Comparison of ENCODE assay signal across 1 cellular context in the genomic region with DNA sequence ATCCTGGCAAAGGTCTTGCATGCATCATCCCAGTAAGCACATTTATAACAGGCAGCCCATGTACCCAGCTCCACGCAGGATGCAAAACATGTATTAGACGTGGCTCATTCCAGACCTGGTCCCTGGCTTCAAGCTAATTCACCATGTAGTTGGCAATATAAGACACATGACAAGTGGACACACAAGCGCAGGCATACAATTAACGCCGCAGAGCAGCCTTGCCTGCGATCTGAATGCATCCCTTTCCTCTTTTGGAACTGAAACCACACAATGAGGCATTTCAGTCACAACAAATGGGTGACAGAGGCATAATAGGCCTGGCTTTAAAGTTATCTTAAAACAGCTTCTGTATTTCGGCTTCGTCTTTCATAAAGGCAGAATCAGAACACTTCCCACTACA.
TF ChIP-seq lines count a peak whose summit lies in the region.

No MANE protein-coding gene starts in this region.

TF ChIP-seq in H1, 55 proteins besides CTCF, POLR2A, EP300 and RAD21 (continued from another document):
- TF ChIP-seq, protein P1, sequence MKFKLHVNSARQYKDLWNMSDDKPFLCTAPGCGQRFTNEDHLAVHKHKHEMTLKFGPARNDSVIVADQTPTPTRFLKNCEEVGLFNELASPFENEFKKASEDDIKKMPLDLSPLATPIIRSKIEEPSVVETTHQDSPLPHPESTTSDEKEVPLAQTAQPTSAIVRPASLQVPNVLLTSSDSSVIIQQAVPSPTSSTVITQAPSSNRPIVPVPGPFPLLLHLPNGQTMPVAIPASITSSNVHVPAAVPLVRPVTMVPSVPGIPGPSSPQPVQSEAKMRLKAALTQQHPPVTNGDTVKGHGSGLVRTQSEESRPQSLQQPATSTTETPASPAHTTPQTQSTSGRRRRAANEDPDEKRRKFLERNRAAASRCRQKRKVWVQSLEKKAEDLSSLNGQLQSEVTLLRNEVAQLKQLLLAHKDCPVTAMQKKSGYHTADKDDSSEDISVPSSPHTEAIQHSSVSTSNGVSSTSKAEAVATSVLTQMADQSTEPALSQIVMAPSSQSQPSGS (IDR thresholded peaks at IDR 0.05; ENCODE audit: low read length), result no peak
- TF ChIP-seq, protein P2, sequence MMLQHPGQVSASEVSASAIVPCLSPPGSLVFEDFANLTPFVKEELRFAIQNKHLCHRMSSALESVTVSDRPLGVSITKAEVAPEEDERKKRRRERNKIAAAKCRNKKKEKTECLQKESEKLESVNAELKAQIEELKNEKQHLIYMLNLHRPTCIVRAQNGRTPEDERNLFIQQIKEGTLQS (IDR thresholded peaks at IDR 0.05; ENCODE audit: insufficient read depth, low read depth, low read length), result no peak
- TF ChIP-seq GABPA (IDR thresholded peaks at IDR 0.05; ENCODE audit: borderline replicate concordance, insufficient read depth, low read length) (no peak), BCL11A (IDR thresholded peaks at IDR 0.05; ENCODE audit: low read depth in 2 of 2, low read length in 2 of 2) (no peak), RXRA (IDR thresholded peaks at IDR 0.05; ENCODE audit: insufficient read depth, low read depth, low read length) (no peak), SIN3A (conservative IDR thresholded peaks at IDR 0.05 in 1 of 2, IDR thresholded peaks at IDR 0.05 in 1 of 2; ENCODE audit: low read depth in 1 of 2, low read length in 2 of 2) (no peak)
